ENCODE assay signal across 8 cellular contexts in the genomic region with DNA sequence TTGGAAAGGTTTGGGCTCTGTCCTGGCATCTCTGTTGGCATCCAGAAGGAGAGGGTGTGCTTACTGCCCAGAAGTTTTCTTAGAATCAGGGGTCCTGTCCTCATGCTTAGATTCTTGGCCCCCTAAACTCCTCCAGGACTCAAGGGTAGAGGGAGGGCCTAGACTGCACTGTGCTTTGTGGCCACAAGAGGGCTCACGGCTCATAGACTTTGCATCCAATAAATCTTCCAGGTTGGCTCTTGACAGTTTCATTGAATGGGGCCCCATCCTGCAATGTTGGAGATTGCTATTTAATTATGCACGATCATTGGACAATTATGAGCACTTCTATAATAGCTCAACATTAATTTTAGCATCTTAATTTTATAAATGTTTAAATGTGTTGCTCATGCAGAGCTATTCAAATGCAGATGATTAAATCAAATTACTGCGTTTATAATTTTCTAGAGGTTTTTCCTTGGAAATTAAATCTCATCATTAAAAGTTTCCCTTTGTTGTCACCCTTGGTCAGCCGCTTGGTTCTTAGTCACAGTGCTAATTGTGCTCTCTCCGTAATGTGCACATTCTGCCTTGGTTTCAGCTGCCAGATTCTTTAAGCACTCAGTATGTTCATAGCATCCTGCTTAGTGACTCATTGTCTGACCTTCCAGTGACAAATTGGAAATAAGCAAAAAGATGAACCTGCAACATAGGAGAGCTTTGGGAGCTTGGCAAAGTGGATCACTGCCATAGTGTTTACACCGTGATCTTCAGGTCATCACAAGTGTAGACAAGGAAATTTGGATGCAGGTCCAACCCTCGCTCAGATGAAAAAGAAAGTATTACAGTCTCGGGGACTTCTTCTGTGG. TPM values are rescaled to one million over a fixed set of nuclear protein-coding genes. Genes with fewer than 3 reads are reported as not detected.
DNase-seq lines count a peak whose midpoint lies in the region; ATAC-seq and TF ChIP-seq lines count a peak whose summit lies in the region.

No MANE protein-coding gene starts in this region.

- H2AFZ ChIP-seq in mammary epithelial cell (ENCODE audit: low read depth, low read length): no peak overlapping the region

- H3K27ac ChIP-seq in 22Rv1 (no peak overlapping the region), mammary epithelial cell (ENCODE audit: insufficient read depth, low read depth, low read length) (no peak overlapping the region), liver (ENCODE audit: low read depth in 1 of 2, low read length in 2 of 2) (no peak overlapping the region), thoracic aorta (no peak overlapping the region)

- 47% methylated on average over 8 of the region's 8 CpGs for WGBS in mammary epithelial cell (ENCODE audit: low coverage, missing lambda C conversion rate)
- 55% methylated on average over 8 of the region's 8 CpGs for WGBS in liver

- no peaks in the 10 kb centered on the region for H4K20me1 ChIP-seq in mammary epithelial cell (ENCODE audit: insufficient read depth, low read length)

- no peaks in the 10 kb centered on the region for H3K27me3 ChIP-seq in NT2/D1 (ENCODE audit: insufficient read depth, insufficient read length)
- no peaks in the 10 kb centered on the region for H3K27me3 ChIP-seq in mammary epithelial cell (ENCODE audit: insufficient read depth, low read length)
- H3K27me3 ChIP-seq in liver (ENCODE audit: control insufficient read depth in 4 of 4, insufficient read depth in 4 of 4, low read length in 3 of 4): peaks cover 0 to 9% (median 0%) of the 10 kb centered on the region in 4 donors
- H3K27me3 ChIP-seq in thoracic aorta (replicated peaks; ENCODE audit: insufficient read depth): no peaks in the 10 kb centered on the region

- ATAC-seq in HG02678 (IDR thresholded peaks at IDR 0.05; ENCODE audit: unreplicated experiment) (peak; percentile 67), thoracic aorta (ENCODE audit: insufficient number of reproducible peaks, low FRiP score, low read depth) (no peak), GM19455 (IDR thresholded peaks at IDR 0.05; ENCODE audit: unreplicated experiment) (no peak)

- no peaks in the 10 kb centered on the region for H3K79me2 ChIP-seq in mammary epithelial cell (ENCODE audit: insufficient read depth, low read length)

- H3K9ac ChIP-seq in NT2/D1 (ENCODE audit: insufficient read length, low read depth) (no peak overlapping the region), mammary epithelial cell (ENCODE audit: insufficient read depth, low read length) (no peak overlapping the region), liver (ENCODE audit: low read depth in 1 of 2, low read length in 2 of 2) (no peak overlapping the region)

- TF ChIP-seq CTCF in 22Rv1 (IDR thresholded peaks at IDR 0.05) (peak; percentile 87), mammary epithelial cell (conservative IDR thresholded peaks at IDR 0.05 in 1 of 2, IDR thresholded peaks at IDR 0.05 in 1 of 2; ENCODE audit: extremely low read depth in 1 of 2, insufficient read depth in 1 of 2, low read depth in 1 of 2, low read length in 2 of 2) (peak; percentile 98), liver (IDR thresholded peaks at IDR 0.05; ENCODE audit: low read depth, low read length, missing input control) (peak; percentile 84), thoracic aorta (IDR thresholded peaks at IDR 0.05) (peak; percentile 40)

- dilution Hi-C loops in mammary epithelial cell (cut with HindIII; ENCODE audit: low sequenced_read_pairs): no loop called here

- H3K4me3 ChIP-seq in NT2/D1 (ENCODE audit: insufficient read length, low read depth): no peak overlapping the region
- H3K4me3 ChIP-seq in mammary epithelial cell (replicated peaks in 1 of 3; ENCODE audit: insufficient read depth in 1 of 3, low read depth in 2 of 3, low read length in 3 of 3): no peak overlapping the region
- H3K4me3 ChIP-seq in liver (ENCODE audit: low read depth in 1 of 3, low read length in 3 of 3): no peak overlapping the region
- H3K4me3 ChIP-seq in thoracic aorta: no peak overlapping the region

- H3K9me3 ChIP-seq in NT2/D1 (ENCODE audit: insufficient read depth, low read length) (no peaks in the 10 kb centered on the region; the same call in 1 of the 2 replicates), mammary epithelial cell (replicated peaks; ENCODE audit: insufficient read depth, low read length) (no peaks in the 10 kb centered on the region), liver (ENCODE audit: control insufficient read depth in 4 of 4, low read length in 3 of 4) (no peaks in the 10 kb centered on the region), thoracic aorta (no peaks in the 10 kb centered on the region)

- peak; percentile 81 to 85 for TF ChIP-seq RAD21 in liver (IDR thresholded peaks at IDR 0.05)

- intact Hi-C loops in mammary epithelial cell (cut with micrococcal nuclease): loop anchor here (1.0 to 5.0 kb wide), 3 partner anchors 178 to 429 kb away; partner anchors contain the start of gene WDR11

- in situ Hi-C loops in mammary epithelial cell (cut with MboI; ENCODE audit: low sequenced_read_pairs in 2 of 2): loop anchor here (5.0 to 10.0 kb wide), 2 partner anchors 311 to 314 kb away; no protein-coding TSS in a partner anchor

- H3K36me3 ChIP-seq in NT2/D1 (ENCODE audit: insufficient read depth, insufficient read length, low read length): no peaks in the 10 kb centered on the region
- no peaks in the 10 kb centered on the region for H3K36me3 ChIP-seq in mammary epithelial cell (ENCODE audit: insufficient read depth, low read length)
- no peaks in the 10 kb centered on the region for H3K36me3 ChIP-seq in liver (ENCODE audit: control insufficient read depth in 4 of 4, insufficient read depth in 3 of 4, low read depth in 1 of 4, low read length in 3 of 4)
- no peaks in the 10 kb centered on the region for H3K36me3 ChIP-seq in thoracic aorta

- H3K4me2 ChIP-seq in mammary epithelial cell (ENCODE audit: insufficient read depth, low read depth, low read length): no peak overlapping the region

- BruUV-seq in mammary epithelial cell (replicated peaks; lab: Mats Ljungman, UMichigan): no TSS peak

- DNase-seq in DMS53 treated with DMSO at 0.1 percent for 48 hours (lab: John Stamatoyannopoulos, UW; ENCODE audit: unreplicated experiment): peak; percentile 7
- peak; percentile 38 for DNase-seq in NT2/D1 (ENCODE audit: low read depth, low spot score)
- DNase-seq in mammary epithelial cell: peak; percentile 61
- DNase-seq in thoracic aorta (ENCODE audit: low spot score): no peak

- CTCF ChIA-PET in mammary epithelial cell (lab: Charles Lee; ENCODE audit: low non-redundant PET): interaction anchor here (0.5 to 1.0 kb wide), 2 partner anchors 78 to 174 kb away, joined by 3 to 4 read pairs; no protein-coding TSS in a partner anchor

- H3K4me1 ChIP-seq in NT2/D1 (ENCODE audit: insufficient read depth, insufficient read length) (no peaks in the 10 kb centered on the region), mammary epithelial cell (ENCODE audit: insufficient read depth, low read length) (peaks cover 12% of the 10 kb centered on the region), liver (ENCODE audit: control insufficient read depth in 4 of 4, insufficient read depth in 4 of 4, low read length in 3 of 4) (no peaks in the 10 kb centered on the region), thoracic aorta (ENCODE audit: control insufficient read depth in 1 of 2, low read depth in 2 of 2) (no peaks in the 10 kb centered on the region)

TF ChIP-seq in liver, 16 proteins besides CTCF, POLR2A, EP300 and RAD21:
- TF ChIP-seq TAF1 (conservative IDR thresholded peaks at IDR 0.05) (no peak), YY1 (IDR thresholded peaks at IDR 0.05) (no peak), FOXA1 (IDR thresholded peaks at IDR 0.05) (no peak), FOXA2 (IDR thresholded peaks at IDR 0.05) (no peak)
- TF ChIP-seq, protein P1, sequence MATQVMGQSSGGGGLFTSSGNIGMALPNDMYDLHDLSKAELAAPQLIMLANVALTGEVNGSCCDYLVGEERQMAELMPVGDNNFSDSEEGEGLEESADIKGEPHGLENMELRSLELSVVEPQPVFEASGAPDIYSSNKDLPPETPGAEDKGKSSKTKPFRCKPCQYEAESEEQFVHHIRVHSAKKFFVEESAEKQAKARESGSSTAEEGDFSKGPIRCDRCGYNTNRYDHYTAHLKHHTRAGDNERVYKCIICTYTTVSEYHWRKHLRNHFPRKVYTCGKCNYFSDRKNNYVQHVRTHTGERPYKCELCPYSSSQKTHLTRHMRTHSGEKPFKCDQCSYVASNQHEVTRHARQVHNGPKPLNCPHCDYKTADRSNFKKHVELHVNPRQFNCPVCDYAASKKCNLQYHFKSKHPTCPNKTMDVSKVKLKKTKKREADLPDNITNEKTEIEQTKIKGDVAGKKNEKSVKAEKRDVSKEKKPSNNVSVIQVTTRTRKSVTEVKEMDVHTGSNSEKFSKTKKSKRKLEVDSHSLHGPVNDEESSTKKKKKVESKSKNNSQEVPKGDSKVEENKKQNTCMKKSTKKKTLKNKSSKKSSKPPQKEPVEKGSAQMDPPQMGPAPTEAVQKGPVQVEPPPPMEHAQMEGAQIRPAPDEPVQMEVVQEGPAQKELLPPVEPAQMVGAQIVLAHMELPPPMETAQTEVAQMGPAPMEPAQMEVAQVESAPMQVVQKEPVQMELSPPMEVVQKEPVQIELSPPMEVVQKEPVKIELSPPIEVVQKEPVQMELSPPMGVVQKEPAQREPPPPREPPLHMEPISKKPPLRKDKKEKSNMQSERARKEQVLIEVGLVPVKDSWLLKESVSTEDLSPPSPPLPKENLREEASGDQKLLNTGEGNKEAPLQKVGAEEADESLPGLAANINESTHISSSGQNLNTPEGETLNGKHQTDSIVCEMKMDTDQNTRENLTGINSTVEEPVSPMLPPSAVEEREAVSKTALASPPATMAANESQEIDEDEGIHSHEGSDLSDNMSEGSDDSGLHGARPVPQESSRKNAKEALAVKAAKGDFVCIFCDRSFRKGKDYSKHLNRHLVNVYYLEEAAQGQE (IDR thresholded peaks at IDR 0.05): no peak

RNA-seq across cellular contexts. Expression of gene PLPP4, which starts 33.5 kb away (rescaled TPM):
- 10 to 100 TPM in 1 of 2 donors, under 1 TPM in 1; 0.35 to 10.3 TPM for total RNA-seq in mammary epithelial cell
- polyA plus RNA-seq in mammary epithelial cell: 0.39 TPM
- polyA minus RNA-seq in mammary epithelial cell: not detected
- total RNA-seq in liver: 1 to 10 TPM in 1 of 2 donors, under 1 TPM in 1; 0.75 to 2.8 TPM
- polyA plus RNA-seq in liver: 1 to 10 TPM in 1 of 2 donors, under 1 TPM in 1; 0.14 to 1.1 TPM
- not detected for total RNA-seq in thoracic aorta

Comparison
In these comparisons a context has a peak if more than half of its experiments do, and no peak if none do; other contexts are left out.
1. CTCF ChIP-seq: peak in every context shown above with its lines; median percentile 98 in mammary epithelial cell; 87 in 22Rv1; 84 in liver; 40 in thoracic aorta.